13 cellular contexts compared by ENCODE assay signal in the genomic region with DNA sequence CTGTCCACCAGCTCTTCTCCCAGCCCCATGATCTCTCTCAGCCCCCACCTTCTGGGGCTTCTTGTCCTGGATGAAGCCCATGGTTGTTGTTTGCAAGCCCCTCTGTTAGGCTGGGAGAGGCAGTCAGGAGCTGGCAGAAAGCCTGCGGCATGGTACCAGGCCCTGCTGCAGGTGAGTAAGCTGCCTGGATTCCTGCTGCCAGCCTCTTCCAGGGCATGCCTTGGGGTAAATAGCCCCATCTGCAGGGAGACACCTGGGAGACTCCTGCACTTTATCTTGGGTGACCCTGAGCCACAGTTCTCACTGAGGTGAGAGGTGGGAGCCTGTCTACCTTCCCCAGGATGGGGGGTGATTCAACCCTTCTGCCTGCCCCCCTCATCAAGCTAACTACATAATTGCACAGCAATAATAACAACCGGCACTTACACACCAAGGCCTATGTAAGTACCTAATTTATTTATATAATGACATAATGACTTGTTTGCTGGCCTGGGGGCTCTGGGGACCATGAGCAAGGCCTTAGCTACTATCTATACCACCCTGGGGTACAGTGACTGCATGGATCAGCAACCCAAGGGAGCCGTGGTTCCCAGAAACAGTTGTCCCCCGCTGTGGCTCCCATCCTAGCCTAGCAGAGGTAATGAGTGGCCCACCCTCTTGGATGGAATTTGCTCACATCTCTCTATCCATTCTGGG.
"Had no signal": no experiment of that assay in that cellular context is flagged by ENCODE, and none has a peak within 500 bp of the region (broad histone marks: within the 10 kb centered on the region; RNA-seq: fewer than 3 reads in every experiment).

No MANE protein-coding gene starts in this region.

- H3K4me1 ChIP-seq: esophagus muscularis mucosa, left ventricle myocardium inferior, stomach had no signal

- H3K36me3 ChIP-seq: esophagus muscularis mucosa, left ventricle myocardium inferior, stomach had no signal

- H3K4me3 ChIP-seq: body of pancreas, esophagus muscularis mucosa, left ventricle myocardium inferior, stomach had no signal

- DNase-seq: activated B cell treated with CpG ODN at 0.5 μM for 24 hours; activated CD4-positive, alpha-beta T cell treated with anti-CD3 and anti-CD28 coated beads, Interleukin-2, amount 10 ng/mL, durations not matched to agents 24 days and 14 days; activated effector memory CD4-positive, alpha-beta T cell treated with anti-CD3 and anti-CD28 coated beads, Interleukin-2, amount 50 U/mL, for 16 hours; activated T-cell treated with anti-CD3 and anti-CD28 coated beads, Interleukin-2, amount 50 U/mL, for 24 hours; amniotic stem cell; body of pancreas; dermis blood vessel endothelial cell; foreskin fibroblast; left ventricle myocardium inferior; mesenchymal stem cell; stomach; T-helper 17 cell had no signal

- H3K9me3 ChIP-seq: body of pancreas, esophagus muscularis mucosa, left ventricle myocardium inferior, stomach had no signal

- H3K27me3 ChIP-seq: body of pancreas, esophagus muscularis mucosa had no signal

- H3K27ac ChIP-seq: body of pancreas, esophagus muscularis mucosa, left ventricle myocardium inferior, stomach had no signal
